Comparison of ENCODE assay signal across 24 cellular contexts in the genomic region with DNA sequence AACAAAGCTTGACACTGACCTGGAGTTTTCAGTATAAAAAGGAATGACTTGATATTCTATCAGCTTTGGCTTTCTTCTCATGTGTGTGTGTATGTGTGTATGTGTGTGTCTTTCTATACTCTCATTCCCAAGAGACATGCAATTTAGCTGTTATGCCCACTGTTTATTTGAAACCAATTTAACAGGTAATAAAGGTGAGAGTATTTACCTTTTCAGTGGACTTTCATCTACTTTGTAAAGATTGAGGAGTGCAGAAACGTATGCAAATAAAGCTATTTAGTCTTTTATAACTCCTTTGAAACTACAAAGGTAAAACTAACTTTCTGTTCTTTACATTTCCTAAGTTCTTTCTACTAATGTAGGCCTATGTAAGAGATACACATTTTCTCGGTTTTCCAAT.
"Had no signal": no experiment of that assay in that cellular context is flagged by ENCODE, and none has a peak within 500 bp of the region (broad histone marks: within the 10 kb centered on the region; RNA-seq: fewer than 3 reads in every experiment).

No MANE protein-coding gene starts in this region.

- H3K27me3 Mint-ChIP-seq: activated CD4-positive, alpha-beta memory T cell treated with anti-CD3 and anti-CD28 coated beads, Interleukin-2, amount 10 ng/mL, durations not matched to agents 7 days and 5 days; activated CD4-positive, alpha-beta T cell treated with anti-CD3 and anti-CD28 coated beads, Interleukin-2, amount 10 ng/mL, durations not matched to agents 7 days and 5 days; activated naive CD4-positive, alpha-beta T cell treated with anti-CD3 and anti-CD28 coated beads, Interleukin-2, amount 50 U/mL, for 24 hours; activated naive CD8-positive, alpha-beta T cell treated with anti-CD3 and anti-CD28 coated beads, Interleukin-2, amount 50 U/mL, for 24 hours; naive thymus-derived CD4-positive, alpha-beta T cell; stimulated activated memory B cell treated with anti-CD40 and anti-IgM and Interleukin-4, amounts not matched to agents 10 μg/mL and 1 μg/mL and 100 μg/mL, for 72 hours; stimulated activated naive CD8-positive, alpha-beta T cell treated with anti-CD3 and anti-CD28 coated beads, Interleukin-15, amount 100 ng/mL, for 72 hours had no signal

- H3K36me3 ChIP-seq: gastroesophageal sphincter, right atrium auricular region, suprapubic skin, tibial artery had no signal

- DNase-seq: activated CD4-positive, alpha-beta memory T cell treated with anti-CD3 and anti-CD28 coated beads, Interleukin-2, amount 10 ng/mL, durations not matched to agents 7 days and 5 days; activated CD4-positive, alpha-beta T cell treated with anti-CD3 and anti-CD28 coated beads for 1 hour; activated CD4-positive, alpha-beta T cell treated with anti-CD3 and anti-CD28 coated beads, Interleukin-2, amount 10 ng/mL, durations not matched to agents 7 days and 5 days; activated naive CD8-positive, alpha-beta T cell treated with anti-CD3 and anti-CD28 coated beads, Interleukin-2, amount 50 U/mL, for 24 hours; activated T-cell treated with anti-CD3 and anti-CD28 coated beads, Interleukin-2, amount 50 U/mL, for 48 hours; amygdala; caudate nucleus; hippocampal formation; naive thymus-derived CD4-positive, alpha-beta T cell; psoas muscle; stimulated activated CD4-positive, alpha-beta T cell treated with anti-CD3 and anti-CD28 coated beads, Interleukin-1b, Interleukin-23, amount 100 ng/mL, for 48 hours; stimulated activated CD4-positive, alpha-beta T cell treated with anti-CD3 and anti-CD28 coated beads, Interleukin-4, amount 100 ng/mL, for 4 hours; stimulated activated CD8-positive, alpha-beta memory T cell treated with anti-CD3 and anti-CD28 coated beads, Interleukin-4, amount 100 ng/mL, for 48 hours; stimulated activated naive CD8-positive, alpha-beta T cell treated with anti-CD3 and anti-CD28 coated beads, Interleukin-15, amount 100 ng/mL, for 72 hours; tibial artery had no signal

- H3K36me3 Mint-ChIP-seq: activated naive CD4-positive, alpha-beta T cell treated with anti-CD3 and anti-CD28 coated beads, Interleukin-2, amount 50 U/mL, for 24 hours; mesothelial cell of epicardium; naive thymus-derived CD4-positive, alpha-beta T cell; stimulated activated memory B cell treated with anti-CD40 and anti-IgM and Interleukin-4, amounts not matched to agents 10 μg/mL and 1 μg/mL and 100 μg/mL, for 72 hours had no signal

- H3K4me1 Mint-ChIP-seq: activated CD4-positive, alpha-beta memory T cell treated with anti-CD3 and anti-CD28 coated beads, Interleukin-2, amount 10 ng/mL, durations not matched to agents 7 days and 5 days; activated CD4-positive, alpha-beta T cell treated with anti-CD3 and anti-CD28 coated beads, Interleukin-2, amount 10 ng/mL, durations not matched to agents 7 days and 5 days; activated naive CD4-positive, alpha-beta T cell treated with anti-CD3 and anti-CD28 coated beads, Interleukin-2, amount 50 U/mL, for 24 hours; activated naive CD8-positive, alpha-beta T cell treated with anti-CD3 and anti-CD28 coated beads, Interleukin-2, amount 50 U/mL, for 24 hours; mesothelial cell of epicardium; naive thymus-derived CD4-positive, alpha-beta T cell; stimulated activated memory B cell treated with anti-CD40 and anti-IgM and Interleukin-4, amounts not matched to agents 10 μg/mL and 1 μg/mL and 100 μg/mL, for 72 hours; stimulated activated naive CD8-positive, alpha-beta T cell treated with anti-CD3 and anti-CD28 coated beads, Interleukin-15, amount 100 ng/mL, for 72 hours had no signal

- ATAC-seq: activated naive CD8-positive, alpha-beta T cell treated with anti-CD3 and anti-CD28 coated beads, Interleukin-2, amount 50 U/mL, for 24 hours; gastroesophageal sphincter; naive thymus-derived CD4-positive, alpha-beta T cell; psoas muscle; stimulated activated memory B cell treated with anti-CD40 and anti-IgM and Interleukin-4, amounts not matched to agents 10 μg/mL and 1 μg/mL and 100 μg/mL, for 72 hours; stimulated activated naive CD8-positive, alpha-beta T cell treated with anti-CD3 and anti-CD28 coated beads, Interleukin-15, amount 100 ng/mL, for 72 hours had no signal

- H3K4me3 Mint-ChIP-seq: activated CD4-positive, alpha-beta memory T cell treated with anti-CD3 and anti-CD28 coated beads, Interleukin-2, amount 10 ng/mL, durations not matched to agents 7 days and 5 days; activated CD4-positive, alpha-beta T cell treated with anti-CD3 and anti-CD28 coated beads, Interleukin-2, amount 10 ng/mL, durations not matched to agents 7 days and 5 days; activated naive CD4-positive, alpha-beta T cell treated with anti-CD3 and anti-CD28 coated beads, Interleukin-2, amount 50 U/mL, for 24 hours; activated naive CD8-positive, alpha-beta T cell treated with anti-CD3 and anti-CD28 coated beads, Interleukin-2, amount 50 U/mL, for 24 hours; mesothelial cell of epicardium; naive thymus-derived CD4-positive, alpha-beta T cell; stimulated activated memory B cell treated with anti-CD40 and anti-IgM and Interleukin-4, amounts not matched to agents 10 μg/mL and 1 μg/mL and 100 μg/mL, for 72 hours; stimulated activated naive CD8-positive, alpha-beta T cell treated with anti-CD3 and anti-CD28 coated beads, Interleukin-15, amount 100 ng/mL, for 72 hours had no signal

- H3K9me3 ChIP-seq: gastroesophageal sphincter, psoas muscle, right atrium auricular region, suprapubic skin, tibial artery had no signal

- H3K4me1 ChIP-seq: gastroesophageal sphincter, parathyroid adenoma, psoas muscle, right atrium auricular region, suprapubic skin, tibial artery had no signal

- H3K4me3 ChIP-seq: gastroesophageal sphincter, psoas muscle, right atrium auricular region, smooth muscle cell, suprapubic skin, tibial artery had no signal

- H3K9me3 Mint-ChIP-seq: activated CD4-positive, alpha-beta memory T cell treated with anti-CD3 and anti-CD28 coated beads, Interleukin-2, amount 10 ng/mL, durations not matched to agents 7 days and 5 days; activated CD4-positive, alpha-beta T cell treated with anti-CD3 and anti-CD28 coated beads, Interleukin-2, amount 10 ng/mL, durations not matched to agents 7 days and 5 days; activated naive CD4-positive, alpha-beta T cell treated with anti-CD3 and anti-CD28 coated beads, Interleukin-2, amount 50 U/mL, for 24 hours; activated naive CD8-positive, alpha-beta T cell treated with anti-CD3 and anti-CD28 coated beads, Interleukin-2, amount 50 U/mL, for 24 hours; activated T-helper 2 cell treated with anti-CD3 and anti-CD28 coated beads, Interferon-gamma antibody, Interleukin-2, Interleukin-4, amounts not matched to agents 10 μg/mL and 5 μg/mL and 100 μg/mL, durations not matched to agents 14 hours and 24 hours and 36 hours; mesothelial cell of epicardium; stimulated activated naive CD8-positive, alpha-beta T cell treated with anti-CD3 and anti-CD28 coated beads, Interleukin-15, amount 100 ng/mL, for 72 hours had no signal
